13 cellular contexts compared by ENCODE assay signal in genomic region chr5:84383296-84383815, GRCh38. TPM values are rescaled to one million over a fixed set of nuclear protein-coding genes. Genes with fewer than 3 reads are reported as not detected.
DNase-seq lines count a peak whose midpoint lies in the region; ATAC-seq and TF ChIP-seq lines count a peak whose summit lies in the region.
"Had no signal": no experiment of that assay in that cellular context is flagged by ENCODE, and none has a peak within 500 bp of the region (broad histone marks: within the 10 kb centered on the region; RNA-seq: fewer than 3 reads in every experiment).

No MANE protein-coding gene starts in this region.

- peak overlapping the region in 3 of 5 experiments; percentile 78 to 96 (median 93) for H3K27ac Mint-ChIP-seq in brain
- H3K27ac Mint-ChIP-seq: natural killer cell treated with Interleukin-12 subunit alpha and Interleukin-12 subunit beta and Interleukin-15 and Interleukin-18, amount 100 ng/mL, for 72 hours; stimulated activated naive CD8-positive, alpha-beta T cell treated with anti-CD3 and anti-CD28 coated beads, Interleukin-15, Interleukin-2, amounts not matched to agents 100 ng/mL and 50 ng/mL, for 24 hours had no signal

- H3K4me3 ChIP-seq in GM23248, result peak overlapping the region; percentile 65
- H3K4me3 ChIP-seq in iPS-18c (ENCODE audit: insufficient read depth, low read depth, low read length), result peak overlapping the region; percentile 86
- H3K4me3 ChIP-seq in skeletal muscle satellite cell (ENCODE audit: low read length), result peak overlapping the region; percentile 80

- no peaks in the 10 kb centered on the region for H3K36me3 Mint-ChIP-seq in brain

- no peaks in the 10 kb centered on the region for H4K20me1 ChIP-seq in GM23248 (ENCODE audit: insufficient read depth)

- H3K9me2 ChIP-seq in GM23248 (ENCODE audit: insufficient read depth), result no peaks in the 10 kb centered on the region

- H3K9ac ChIP-seq in GM23248, result no peak overlapping the region
- peak overlapping the region; percentile 64 for H3K9ac ChIP-seq in skeletal muscle satellite cell (ENCODE audit: low read depth, low read length)

- peak in 1 of 2 experiments; percentile 32 for TF ChIP-seq CTCF in brain (conservative IDR thresholded peaks at IDR 0.05)

- H3K9me3 Mint-ChIP-seq in brain, result peaks cover 0 to 6% (median 0%) of the 10 kb centered on the region in 5 experiments
- H3K9me3 Mint-ChIP-seq: natural killer cell treated with Interleukin-12 subunit alpha and Interleukin-12 subunit beta and Interleukin-15 and Interleukin-18, amount 100 ng/mL, for 72 hours; stimulated activated naive CD8-positive, alpha-beta T cell treated with anti-CD3 and anti-CD28 coated beads, Interleukin-15, Interleukin-2, amounts not matched to agents 100 ng/mL and 50 ng/mL, for 24 hours had no signal

- WGBS in GM23248 (ENCODE audit: low coverage in 1 of 2, low lambda C conversion rate in 2 of 2, missing lambda C conversion rate in 2 of 2), 2 experiments, result 5 to 7% methylated on average over 26 of the region's 26 CpGs

- peak; percentile 1 for DNase-seq in GM23248
- no peak for DNase-seq in SKM-1 (lab: John Stamatoyannopoulos, UW; ENCODE audit: unreplicated experiment)
- DNase-seq in NCI-H774 (lab: John Stamatoyannopoulos, UW), result no peak
- DNase-seq: activated CD4-positive, alpha-beta T cell treated with anti-CD3 and anti-CD28 coated beads for 4 hours; central memory CD4-positive, alpha-beta T cell; EL had no signal

- H3K27me3 ChIP-seq in GM23248 (replicated peaks; ENCODE audit: insufficient read depth), result peaks cover 54% of the 10 kb centered on the region
- H3K27me3 ChIP-seq in skeletal muscle satellite cell (ENCODE audit: control insufficient read depth, insufficient read depth, low read length), result peaks cover 56% of the 10 kb centered on the region

- ATAC-seq in GM19351 (IDR thresholded peaks at IDR 0.05; ENCODE audit: unreplicated experiment), result no peak
- ATAC-seq in HG03439 (IDR thresholded peaks at IDR 0.05; ENCODE audit: unreplicated experiment), result no peak

- in situ Hi-C loops in GM23248 (cut with MboI), result no loop called here

- H3K4me1 Mint-ChIP-seq in brain, result peaks cover 27% of the 10 kb centered on the region

- H3K36me3 ChIP-seq in GM23248 (ENCODE audit: low read depth) (no peaks in the 10 kb centered on the region), skeletal muscle satellite cell (ENCODE audit: insufficient read depth, low read length) (no peaks in the 10 kb centered on the region)

- no peaks in the 10 kb centered on the region for H3K79me2 ChIP-seq in GM23248 (ENCODE audit: insufficient read depth)

- H3K9me3 ChIP-seq in GM23248 (ENCODE audit: low read depth), result no peaks in the 10 kb centered on the region
- no peaks in the 10 kb centered on the region for H3K9me3 ChIP-seq in iPS-18c (ENCODE audit: control insufficient read depth, insufficient read depth, low read length)
- no peaks in the 10 kb centered on the region for H3K9me3 ChIP-seq in skeletal muscle satellite cell (replicated peaks; ENCODE audit: low read length)

- H3K4me1 ChIP-seq in GM23248 (ENCODE audit: insufficient read depth) (peaks cover 5% of the 10 kb centered on the region), skeletal muscle satellite cell (ENCODE audit: control insufficient read depth, insufficient read depth, low read length) (peaks cover 21% of the 10 kb centered on the region)

- peak overlapping the region; percentile 54 for H3K4me2 ChIP-seq in GM23248 (ENCODE audit: unreplicated experiment)
- peak overlapping the region; percentile 90 for H3K4me2 ChIP-seq in skeletal muscle satellite cell (ENCODE audit: low read length)

- H3F3A ChIP-seq in GM23248 (ENCODE audit: insufficient read depth), result no peaks in the 10 kb centered on the region

- H3K27ac ChIP-seq in GM23248, result no peak overlapping the region

- peaks cover 54% of the 10 kb centered on the region for H3K27me3 Mint-ChIP-seq in brain

- H3K4me3 Mint-ChIP-seq in brain, result peak overlapping the region; percentile 92 to 96 (median 94)
- H3K4me3 Mint-ChIP-seq: natural killer cell treated with Interleukin-12 subunit alpha and Interleukin-12 subunit beta and Interleukin-15 and Interleukin-18, amount 100 ng/mL, for 72 hours; stimulated activated naive CD8-positive, alpha-beta T cell treated with anti-CD3 and anti-CD28 coated beads, Interleukin-15, Interleukin-2, amounts not matched to agents 100 ng/mL and 50 ng/mL, for 24 hours had no signal

- H2AFZ ChIP-seq in GM23248, result peak overlapping the region; percentile 62; the same call in 1 of the 2 replicates

RNA-seq across cellular contexts. Expression of gene EDIL3, which starts 1.3 kb away (rescaled TPM):
- total RNA-seq in GM23248 (2014; rRNA removed; shearing (Covaris generic)), result 16.3 and 24.1 TPM in 2 replicates
- polyA plus RNA-seq in GM23248 (2016; fragmentation: Nextera tagmentation; extraction: Ambion mirVana), result 16.5 and 17.7 TPM in 2 replicates
- 53.8 TPM for polyA plus RNA-seq in brain (ENCODE audit: insufficient read depth, low read depth, low replicate concordance)
- total RNA-seq in skeletal muscle satellite cell (2012; rRNA removed), result 1.5 and 5.2 TPM in 2 replicates
- total RNA-seq: natural killer cell treated with Interleukin-12 subunit alpha and Interleukin-12 subunit beta and Interleukin-15 and Interleukin-18, amount 100 ng/mL, for 72 hours had no signal
